ENCODE assay signal across 9 cellular contexts in genomic region chr5:172420215-172420934, GRCh38. TPM values are rescaled to one million over a fixed set of nuclear protein-coding genes. Genes with fewer than 3 reads are reported as not detected.
A peak's percentile ranks its signal among the peaks of the same experiment; 100 is the strongest.
DNase-seq lines count a peak whose midpoint lies in the region; ATAC-seq and TF ChIP-seq lines count a peak whose summit lies in the region.
"Had no signal": no experiment of that assay in that cellular context is flagged by ENCODE, and none has a peak within 500 bp of the region (broad histone marks: within the 10 kb centered on the region; RNA-seq: fewer than 3 reads in every experiment).

No MANE protein-coding gene starts in this region.

- H4K8ac ChIP-seq in neuronal stem cell (ENCODE audit: low read depth, low read length) = no peak overlapping the region

- H2AK5ac ChIP-seq in neuronal stem cell (ENCODE audit: low read depth, low read length) = no peak overlapping the region

- H2AFZ ChIP-seq in neuronal stem cell (ENCODE audit: low read length) = no peak overlapping the region

- no peak overlapping the region for H2BK120ac ChIP-seq in neuronal stem cell (ENCODE audit: low read depth, low read length)

- no peak overlapping the region for H4K91ac ChIP-seq in neuronal stem cell (ENCODE audit: low read depth, low read length, poor library complexity)

- H3K4me3 ChIP-seq in gastrocnemius medialis (peak overlapping the region in 1 of 4 donors; percentile 17), neuronal stem cell (ENCODE audit: low read length in 2 of 2) (no peak overlapping the region)
- H3K4me3 ChIP-seq: cardiac muscle cell had no signal

- H3K27ac ChIP-seq in adipose tissue (ENCODE audit: low read depth, low read length) = peak overlapping the region; percentile 74
- H3K27ac ChIP-seq in gastrocnemius medialis = peak overlapping the region; percentile 66 to 80 (median 75)
- H3K27ac ChIP-seq in neuronal stem cell (replicated peaks; ENCODE audit: low read length) = no peak overlapping the region
- H3K27ac ChIP-seq: cardiac muscle cell had no signal

- H3K4me1 ChIP-seq in gastrocnemius medialis (peaks cover 18 to 35% of the 10 kb centered on the region in 2 donors), neuronal stem cell (ENCODE audit: control insufficient read depth in 2 of 2, insufficient read depth in 1 of 2, low read depth in 1 of 2, low read length in 2 of 2) (peaks cover 0 to 1% of the 10 kb centered on the region in 2 donors)

- H3K27me3 ChIP-seq in gastrocnemius medialis = no peaks in the 10 kb centered on the region
- no peaks in the 10 kb centered on the region for H3K27me3 ChIP-seq in neuronal stem cell (ENCODE audit: control insufficient read depth in 3 of 3, insufficient read depth in 3 of 3, low read depth in 1 of 3, low read length in 3 of 3)
- H3K27me3 ChIP-seq: cardiac muscle cell had no signal

- DNase-seq in AG20443 (ENCODE audit: low spot score) (peak; percentile 87), HS-5 (ENCODE audit: low read depth) (peak; percentile 80), left ventricle myocardium superior (peak; percentile 63), gastrocnemius medialis (peak; percentile 57 to 85), NK-92 (lab: John Stamatoyannopoulos, UW; ENCODE audit: unreplicated experiment) (no peak), neuronal stem cell (ENCODE audit: low spot score) (no peak)
- no peak for DNase-seq in stimulated activated CD4-positive, alpha-beta T cell treated with anti-CD3 and anti-CD28 coated beads, Interleukin-12 subunit alpha, Interleukin-12 subunit beta, amount 100 ng/mL, for 4 hours

- H3K14ac ChIP-seq in neuronal stem cell (ENCODE audit: low read length) = no peak overlapping the region

- ATAC-seq in left ventricle myocardium superior = peak; percentile 58
- ATAC-seq in gastrocnemius medialis = peak; percentile 81 to 84

- peak in 1 of 2 donors; percentile 21 for TF ChIP-seq POLR2A in gastrocnemius medialis (IDR thresholded peaks at IDR 0.05)

- no peak for TF ChIP-seq CTCF in gastrocnemius medialis (IDR thresholded peaks at IDR 0.05 in 4 of 5, conservative IDR thresholded peaks at IDR 0.05 in 1 of 5)

- H3K4me2 ChIP-seq in neuronal stem cell (ENCODE audit: insufficient read depth, low read length, poor library complexity, severe bottlenecking) = no peak overlapping the region

- WGBS in adipose tissue, 3 donors = 13 to 39% (median 37%) methylated on average over 10 of the region's 10 CpGs
- WGBS in neuronal stem cell (ENCODE audit: extremely low coverage in 2 of 2, insufficient read length in 2 of 2, insufficient replicate concordance in 1 of 2), 2 donors = no CpG with 5 or more reads among the region's 10 CpGs

- H3K36me3 ChIP-seq in gastrocnemius medialis = no peaks in the 10 kb centered on the region
- H3K36me3 ChIP-seq in neuronal stem cell (replicated peaks in 1 of 2; ENCODE audit: control insufficient read depth in 2 of 2, insufficient read depth in 2 of 2, low read length in 2 of 2) = peaks cover 22 to 92% of the 10 kb centered on the region in 2 donors
- H3K36me3 ChIP-seq: cardiac muscle cell had no signal

- H3K9ac ChIP-seq in neuronal stem cell (ENCODE audit: low read depth, low read length, poor library complexity) = no peak overlapping the region

- no peak overlapping the region for H2BK12ac ChIP-seq in neuronal stem cell (ENCODE audit: low read length)

- no peak overlapping the region for H2BK15ac ChIP-seq in neuronal stem cell (ENCODE audit: low read length)

- H3K9me3 ChIP-seq in gastrocnemius medialis (no peaks in the 10 kb centered on the region), neuronal stem cell (replicated peaks in 1 of 2; ENCODE audit: control insufficient read depth in 2 of 2, insufficient read depth in 1 of 2, low read depth in 1 of 2, low read length in 2 of 2) (no peaks in the 10 kb centered on the region)

- H3K4ac ChIP-seq in neuronal stem cell (ENCODE audit: low read length) = no peak overlapping the region

- H3K18ac ChIP-seq in neuronal stem cell (ENCODE audit: low read length) = no peak overlapping the region

- H2BK5ac ChIP-seq in neuronal stem cell (ENCODE audit: low read length) = no peak overlapping the region

- in situ Hi-C loops in gastrocnemius medialis (cut with MboI; ENCODE audit: low sequenced_read_pairs in 4 of 4) = no loop called here

- intact Hi-C loops in left ventricle myocardium superior (cut with micrococcal nuclease) = no loop called here
- intact Hi-C loops in gastrocnemius medialis (cut with DNase I; ENCODE audit: low total_unique reads) = loop anchor here (1.0 kb wide), 1 partner anchor 109 kb away; no protein-coding TSS in a partner anchor

- H3K79me1 ChIP-seq in neuronal stem cell (ENCODE audit: low read depth, low read length) = peaks cover 10% of the 10 kb centered on the region

- no peak overlapping the region for H3K23ac ChIP-seq in neuronal stem cell (ENCODE audit: low read depth, low read length, poor library complexity)

RNA-seq across cellular contexts. Expression of gene SH3PXD2B, which starts 34.0 kb away (rescaled TPM):
- polyA plus RNA-seq in adipose tissue = 10 to 100 TPM in 1 of 3 donors, 1 to 10 TPM in 2; 5.7 to 23.6 (median 9.6) TPM
- total RNA-seq in left ventricle myocardium superior (5.0 TPM), gastrocnemius medialis (10 to 100 TPM in 1 of 4 donors, 1 to 10 TPM in 3; 2.7 to 10.2 (median 4.2) TPM)
- polyA plus RNA-seq in neuronal stem cell (2013, experiment 1 of 2) = 24.7 TPM
- 25.6 TPM for polyA plus RNA-seq in neuronal stem cell (2013, experiment 2 of 2)

Comparison
In these comparisons a context has a peak if more than half of its experiments do, and no peak if none do; other contexts are left out.
1. DNase-seq: peak in AG20443 (single experiment), HS-5 (single experiment), left ventricle myocardium superior (single experiment) and gastrocnemius medialis (2 of 2); none in NK-92 (single experiment), stimulated activated CD4-positive, alpha-beta T cell treated with anti-CD3 and anti-CD28 coated beads, Interleukin-12 subunit alpha, Interleukin-12 subunit beta, amount 100 ng/mL, for 4 hours (single experiment) and neuronal stem cell (single experiment).